8 cellular contexts compared by ENCODE assay signal in the genomic region with DNA sequence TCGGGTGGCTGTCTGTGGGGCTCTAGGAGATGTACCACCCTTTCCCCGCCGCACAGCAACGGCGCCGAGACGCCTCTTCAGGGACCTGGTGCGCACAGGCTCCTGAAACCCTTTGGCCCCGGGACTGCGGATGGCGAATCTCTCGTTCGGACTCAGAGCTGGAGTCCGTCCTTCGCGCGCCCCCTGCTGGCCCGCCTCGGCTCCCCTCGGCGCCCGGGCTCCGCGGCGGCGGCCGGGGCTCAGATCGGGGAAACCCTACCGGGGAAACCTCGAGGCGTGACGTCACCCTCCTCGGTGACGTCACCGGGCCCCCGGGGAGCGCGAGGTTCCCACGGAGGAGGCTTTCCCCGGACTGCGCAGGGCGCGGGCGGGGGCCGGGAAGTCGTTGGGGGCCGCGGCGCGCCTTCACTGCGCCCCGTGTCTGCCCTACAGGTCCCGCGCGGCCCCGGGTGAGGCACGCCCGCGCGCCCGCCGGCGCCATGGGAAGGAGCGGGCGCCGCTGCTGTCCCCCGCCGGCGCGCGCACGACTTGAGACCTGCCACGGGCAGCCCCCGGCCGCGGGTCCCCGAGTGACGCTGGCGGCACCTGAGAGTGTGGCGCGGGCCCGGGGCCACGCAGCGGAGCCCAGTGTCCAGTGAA. TPM values are rescaled to one million over a fixed set of nuclear protein-coding genes. Genes with fewer than 3 reads are reported as not detected.
A peak's percentile ranks its signal among the peaks of the same experiment; 100 is the strongest.
DNase-seq lines count a peak whose midpoint lies in the region; ATAC-seq and TF ChIP-seq lines count a peak whose summit lies in the region.

No MANE protein-coding gene starts in this region.

- DNase-seq in NAMALWA (ENCODE audit: low spot score) (peak; percentile 95), T follicular helper cell (ENCODE audit: low read depth) (peak; percentile 93), adrenal gland (peak; percentile 88 to 96 (median 93)), heart right ventricle (peak; percentile 91 to 93), posterior vena cava (ENCODE audit: low spot score) (peak; percentile 98), upper lobe of left lung (peak; percentile 94 to 100)

- H3K9me3 ChIP-seq in adrenal gland (replicated peaks in 1 of 3): no peaks in the 10 kb centered on the region
- H3K9me3 ChIP-seq in heart right ventricle: no peaks in the 10 kb centered on the region
- H3K9me3 ChIP-seq in upper lobe of left lung: no peaks in the 10 kb centered on the region

- peak; percentile 45 for ATAC-seq in HG02571 (IDR thresholded peaks at IDR 0.05; ENCODE audit: unreplicated experiment)
- peak; percentile 63 to 77 (median 74) for ATAC-seq in heart right ventricle
- ATAC-seq in upper lobe of left lung (ENCODE audit: low FRiP score in 2 of 2): peak; percentile 82 to 85

- TF ChIP-seq POLR2A in adrenal gland (IDR thresholded peaks at IDR 0.05) (no peak), upper lobe of left lung (IDR thresholded peaks at IDR 0.05) (no peak)

- intact Hi-C loops in adrenal gland (cut with DNase I) (loop anchor here (2.0 to 10.0 kb wide), 5 partner anchors 48 to 140 kb away; partner anchors contain the start of gene MXD3 (in 1 of the 2)), heart right ventricle (cut with DNase I) (loop anchor here (1.0 to 10.0 kb wide), 17 partner anchors 30 to 340 kb away; partner anchors contain the start of genes PDLIM7 (in 3 of the 10), F12 (in 2 of the 10), MXD3 (in 2 of the 10) and PFN3 (in 1 of the 10)), posterior vena cava (cut with DNase I) (loop anchor here (5.0 kb wide), 2 partner anchors 47 to 52 kb away; partner anchors contain the start of genes F12 (in 1 of the 2) and PFN3 (in 1 of the 2))

- H3K4me3 ChIP-seq in adrenal gland (peak overlapping the region in 2 of 4 donors; percentile 8 to 71), heart right ventricle (peak overlapping the region; percentile 39 to 84 (median 63)), upper lobe of left lung (peak overlapping the region; percentile 57 to 81 (median 72))

- TF ChIP-seq CTCF in GM12872 (IDR thresholded peaks at IDR 0.05; ENCODE audit: insufficient read depth, low read depth, low read length) (peak; percentile 80), adrenal gland (IDR thresholded peaks at IDR 0.05) (peak; percentile 72 to 98 (median 86)), heart right ventricle (IDR thresholded peaks at IDR 0.05) (peak; percentile 88 to 98 (median 93)), upper lobe of left lung (IDR thresholded peaks at IDR 0.05) (peak; percentile 97 to 99 (median 99))

- peak in 1 of 4 donors; percentile 7 for TF ChIP-seq EP300 in upper lobe of left lung (IDR thresholded peaks at IDR 0.05)

- H3K36me3 ChIP-seq in adrenal gland (replicated peaks in 1 of 2) (no peaks in the 10 kb centered on the region), heart right ventricle (peaks cover 0 to 28% (median 13%) of the 10 kb centered on the region in 9 donors), upper lobe of left lung (peaks cover 0 to 17% (median 8%) of the 10 kb centered on the region in 4 donors)

- H3K4me1 ChIP-seq in adrenal gland (replicated peaks in 1 of 2) (peaks cover 14 to 29% of the 10 kb centered on the region in 2 donors), heart right ventricle (peaks cover 10 to 57% (median 38%) of the 10 kb centered on the region in 9 donors), upper lobe of left lung (peaks cover 23 to 40% (median 29%) of the 10 kb centered on the region in 4 donors)

- H3K27ac ChIP-seq in adrenal gland (peak overlapping the region in 2 of 5 donors; percentile 61 to 74), heart right ventricle (peak overlapping the region; percentile 1 to 82 (median 74)), upper lobe of left lung (peak overlapping the region; percentile 13 to 85 (median 50))

- 0% methylated on average over 4 to 84 of the region's 84 CpGs for WGBS in adrenal gland, 4 donors
- 0 to 1% methylated on average over 62 to 84 of the region's 84 CpGs for WGBS in heart right ventricle, 2 donors
- 0% methylated on average over 4 to 8 of the region's 84 CpGs for WGBS in upper lobe of left lung, 2 donors

- H3K27me3 ChIP-seq in adrenal gland (no peaks in the 10 kb centered on the region), heart right ventricle (peaks cover 0 to 38% (median 2%) of the 10 kb centered on the region in 7 donors), upper lobe of left lung (peaks cover 0 to 7% (median under 1%) of the 10 kb centered on the region in 4 donors)

RNA-seq across cellular contexts. Expression of gene PRR7, which starts 7.9 kb away (rescaled TPM):
- 10 to 100 TPM in 1 of 8 donors, 1 to 10 TPM in 7; 3.8 to 13.5 (median 6.9) TPM for total RNA-seq in adrenal gland
- polyA plus RNA-seq in adrenal gland: 1 to 10 TPM in 2 of 3 donors, not detected in 1; 5.4 to 9.8 TPM
- 1 to 10 TPM in 9 of 10 donors, under 1 TPM in 1; 0.97 to 2.9 (median 1.9) TPM for total RNA-seq in heart right ventricle
- 1 to 10 TPM; 1.8 to 2.7 TPM for polyA plus RNA-seq in heart right ventricle
- 1 to 10 TPM in 1 of 2 donors, under 1 TPM in 1; 0.79 to 2.0 TPM for total RNA-seq in posterior vena cava
- 1 to 10 TPM; 1.6 to 9.2 (median 3.4) TPM for total RNA-seq in upper lobe of left lung

RNA-seq across cellular contexts. Expression of gene DBN1, which starts 18.9 kb away (rescaled TPM):
- total RNA-seq in adrenal gland (10 to 100 TPM; 11.5 to 17.5 (median 12.6) TPM), heart right ventricle (10 to 100 TPM; 13.1 to 52.9 (median 19.1) TPM), posterior vena cava (100 to 1,000 TPM in 1 of 2 donors, 10 to 100 TPM in 1; 94.9 to 121 TPM), upper lobe of left lung (10 to 100 TPM; 17.0 to 55.6 (median 30.1) TPM)
- polyA plus RNA-seq in adrenal gland (10 to 100 TPM in 2 of 3 donors, 1 to 10 TPM in 1; 5.1 to 47.1 (median 19.1) TPM), heart right ventricle (10 to 100 TPM; 19.2 to 31.5 TPM)

RNA-seq across cellular contexts. Expression of gene GRK6, which starts 28.0 kb away (rescaled TPM):
- 10 to 100 TPM; 16.2 to 31.9 (median 24.6) TPM for total RNA-seq in adrenal gland
- polyA plus RNA-seq in adrenal gland: 10 to 100 TPM in 2 of 3 donors, 1 to 10 TPM in 1; 3.5 to 15.3 (median 11.2) TPM
- total RNA-seq in heart right ventricle: 10 to 100 TPM; 11.8 to 21.2 (median 15.2) TPM
- polyA plus RNA-seq in heart right ventricle: 10 to 100 TPM in 1 of 2 donors, 1 to 10 TPM in 1; 6.7 to 22.9 TPM
- total RNA-seq in posterior vena cava: 10 to 100 TPM; 22.9 to 28.2 TPM
- 10 to 100 TPM; 26.8 to 85.9 (median 56.6) TPM for total RNA-seq in upper lobe of left lung

RNA-seq across cellular contexts. Expression of gene PDLIM7, which starts 42.9 kb away (rescaled TPM):
- total RNA-seq in adrenal gland (10 to 100 TPM; 19.0 to 63.2 (median 38.9) TPM), heart right ventricle (10 to 100 TPM; 32.5 to 70.6 (median 51.0) TPM), posterior vena cava (100 to 1,000 TPM; 448 to 580 TPM), upper lobe of left lung (100 to 1,000 TPM in 1 of 6 donors, 10 to 100 TPM in 5; 32.0 to 142 (median 75.8) TPM)
- polyA plus RNA-seq in adrenal gland (100 to 1,000 TPM in 2 of 3 donors, 1 to 10 TPM in 1; 6.5 to 246 (median 131) TPM), heart right ventricle (100 to 1,000 TPM; 129 to 131 TPM)

RNA-seq across cellular contexts. Expression of gene F12, which starts 45.2 kb away (rescaled TPM):
- total RNA-seq in adrenal gland (under 1 TPM in 6 of 8 donors, not detected in 2; 0.11 to 0.69 (median 0.28) TPM), heart right ventricle (under 1 TPM in 1 of 10 donors, not detected in 9; 0.25 TPM), posterior vena cava (under 1 TPM; 0.38 to 0.93 TPM), upper lobe of left lung (1 to 10 TPM in 4 of 6 donors, under 1 TPM in 1, not detected in 1; 0.91 to 7.8 (median 2.1) TPM)
- polyA plus RNA-seq in adrenal gland (under 1 TPM in 2 of 3 donors, not detected in 1; 0.47 to 0.80 TPM), heart right ventricle (under 1 TPM; 0.28 to 0.37 TPM)
